ENCODE assay signal across 17 cellular contexts in genomic region chr12:5407457-5407856, GRCh38. TPM values are rescaled to one million over a fixed set of nuclear protein-coding genes. Genes with fewer than 3 reads are reported as not detected.
DNase-seq lines count a peak whose midpoint lies in the region; ATAC-seq and TF ChIP-seq lines count a peak whose summit lies in the region.
"Had no signal": no experiment of that assay in that cellular context is flagged by ENCODE, and none has a peak within 500 bp of the region (broad histone marks: within the 10 kb centered on the region; RNA-seq: fewer than 3 reads in every experiment).

No MANE protein-coding gene starts in this region.

- ATAC-seq in HG03457 (IDR thresholded peaks at IDR 0.05; ENCODE audit: unreplicated experiment), result no peak
- ATAC-seq: PC-3 had no signal

- H3K27ac ChIP-seq in HEK293 (ENCODE audit: extremely low read depth, low read depth, low read length) (no peak overlapping the region), Peyer's patch (no peak overlapping the region)

- DNase-seq in RPMI7951 (ENCODE audit: low read depth) (peak; percentile 42), myocyte (ENCODE audit: low read depth) (peak; percentile 59), ecto neural progenitor cell (ENCODE audit: low spot score) (no peak), Peyer's patch (no peak)
- DNase-seq in activated CD4-positive, alpha-beta T cell treated with anti-CD3 and anti-CD28 coated beads, Interleukin-2, amount 10 ng/mL, durations not matched to agents 24 days and 14 days, result no peak
- DNase-seq: CD4-positive, alpha-beta memory T cell; DMS79 treated with DMSO at 0.1 percent for 48 hours; GF-D8; Karpas-422; NCI-H1105; NCI-H1694; NCI-H2171; NCI-H774; PC-3 had no signal

- H3K4me1 ChIP-seq in HEK293 (ENCODE audit: control insufficient read depth, insufficient read depth, low read length) (peaks cover 4% of the 10 kb centered on the region; the same call in 1 of the 2 replicates), Peyer's patch (no peaks in the 10 kb centered on the region)

- H3K9me3 ChIP-seq in HEK293 (ENCODE audit: control insufficient read depth, insufficient read depth, low read depth, low read length) (no peaks in the 10 kb centered on the region), Peyer's patch (no peaks in the 10 kb centered on the region)

- no peaks in the 10 kb centered on the region for H3K36me3 Mint-ChIP-seq in activated CD4-positive, alpha-beta T cell treated with anti-CD3 and anti-CD28 coated beads, Interleukin-2, amount 10 ng/mL, durations not matched to agents 24 days and 14 days (ENCODE audit: low read depth)
- H3K36me3 Mint-ChIP-seq: CD4-positive, alpha-beta memory T cell had no signal

- H3K9me3 Mint-ChIP-seq in activated CD4-positive, alpha-beta T cell treated with anti-CD3 and anti-CD28 coated beads, Interleukin-2, amount 10 ng/mL, durations not matched to agents 24 days and 14 days, result no peaks in the 10 kb centered on the region

- POLR2A ChIA-PET in HEK293 (lab: Yijun Ruan, JAX), result no interaction called here

- intact Hi-C loops in activated CD4-positive, alpha-beta T cell treated with anti-CD3 and anti-CD28 coated beads, Interleukin-2, amount 10 ng/mL, durations not matched to agents 24 days and 14 days (cut with micrococcal nuclease), result no loop called here

- H3K36me3 ChIP-seq in HEK293 (ENCODE audit: control insufficient read depth in 2 of 2, insufficient read depth in 1 of 2, low read length in 2 of 2) (no peaks in the 10 kb centered on the region), Peyer's patch (no peaks in the 10 kb centered on the region)

- H3K27me3 ChIP-seq in Peyer's patch, result no peaks in the 10 kb centered on the region

- TF ChIP-seq POLR2A in Peyer's patch (IDR thresholded peaks at IDR 0.05), result no peak

- H3K4me3 ChIP-seq in HEK293 (ENCODE audit: low read depth, low read length) (no peak overlapping the region), Peyer's patch (no peak overlapping the region)

- H3K27me3 Mint-ChIP-seq in activated CD4-positive, alpha-beta T cell treated with anti-CD3 and anti-CD28 coated beads, Interleukin-2, amount 10 ng/mL, durations not matched to agents 24 days and 14 days, result peaks cover 15% of the 10 kb centered on the region

- H3K4me3 Mint-ChIP-seq in activated CD4-positive, alpha-beta T cell treated with anti-CD3 and anti-CD28 coated beads, Interleukin-2, amount 10 ng/mL, durations not matched to agents 24 days and 14 days, result no peak overlapping the region
- H3K4me3 Mint-ChIP-seq: CD4-positive, alpha-beta memory T cell had no signal

- TF ChIP-seq CTCF in HEK293 (tag by site-specific recombination; IDR thresholded peaks at IDR 0.05) (no peak), Peyer's patch (IDR thresholded peaks at IDR 0.05) (no peak)

- no peaks in the 10 kb centered on the region for H3K4me1 Mint-ChIP-seq in activated CD4-positive, alpha-beta T cell treated with anti-CD3 and anti-CD28 coated beads, Interleukin-2, amount 10 ng/mL, durations not matched to agents 24 days and 14 days
- H3K4me1 Mint-ChIP-seq: CD4-positive, alpha-beta memory T cell had no signal

- no peak overlapping the region for H3K27ac Mint-ChIP-seq in activated CD4-positive, alpha-beta T cell treated with anti-CD3 and anti-CD28 coated beads, Interleukin-2, amount 10 ng/mL, durations not matched to agents 24 days and 14 days
- H3K27ac Mint-ChIP-seq: CD4-positive, alpha-beta memory T cell had no signal

- CTCF ChIA-PET in HEK293 (lab: Yijun Ruan, JAX), result interaction anchor here (3.4 kb wide), 1 partner anchor 21 kb away, joined by 11 read pairs; no protein-coding TSS in a partner anchor

TF ChIP-seq in HEK293, 187 proteins besides CTCF, POLR2A, EP300 and RAD21:
- TF ChIP-seq OSR2 (tag by site-specific recombination; IDR thresholded peaks at IDR 0.05), result peak; percentile 73
- no peak for TF ChIP-seq ZNF501 (tag by site-specific recombination; IDR thresholded peaks at IDR 0.05)
TF ChIP-seq in HEK293: peak in this region for 1.

RNA-seq across cellular contexts. Expression of gene NTF3, which starts 24.5 kb away (rescaled TPM):
- total RNA-seq in RPMI7951 (2014; rRNA removed; shearing (Covaris generic)), result 8.6 and 9.4 TPM in 2 replicates
- 1.0 and 1.9 TPM in 2 replicates for total RNA-seq in myocyte
- 9.4 TPM for polyA plus RNA-seq in myocyte (2012)
- total RNA-seq in Peyer's patch, result 1 to 10 TPM in 1 of 4 donors, not detected in 3; 1.4 TPM
- not detected in 2 replicates for total RNA-seq in activated CD4-positive, alpha-beta T cell treated with anti-CD3 and anti-CD28 coated beads, Interleukin-2, amount 10 ng/mL, durations not matched to agents 24 days and 14 days
- total RNA-seq: CD4-positive, alpha-beta memory T cell; NCI-H460; PC-3 had no signal
- polyA plus RNA-seq: CD4-positive, alpha-beta memory T cell had no signal

Comparison
In these comparisons a context has a peak if more than half of its experiments do, and no peak if none do; other contexts are left out.
1. DNase-seq: peak in RPMI7951 (single experiment) and myocyte (single experiment); none in ecto neural progenitor cell (single experiment), Peyer's patch (0 of 3) and activated CD4-positive, alpha-beta T cell treated with anti-CD3 and anti-CD28 coated beads, Interleukin-2, amount 10 ng/mL, durations not matched to agents 24 days and 14 days (single experiment).